Comparison of ENCODE assay signal across 8 cellular contexts in genomic region chr6:36195471-36196048, GRCh38. TPM values are rescaled to one million over a fixed set of nuclear protein-coding genes. Genes with fewer than 3 reads are reported as not detected.
DNase-seq lines count a peak whose midpoint lies in the region; ATAC-seq and TF ChIP-seq lines count a peak whose summit lies in the region.

No MANE protein-coding gene starts in this region.

- in situ Hi-C loops in GM13976 (cut with MboI; ENCODE audit: low sequenced_read_pairs, unreplicated experiment): no loop called here

- H3K27me3 Mint-ChIP-seq in type B pancreatic cell: no peaks in the 10 kb centered on the region

- H3K27me3 ChIP-seq in right atrium auricular region (no peaks in the 10 kb centered on the region), adrenal gland (no peaks in the 10 kb centered on the region), right lobe of liver (no peaks in the 10 kb centered on the region)

- H3K36me3 ChIP-seq in right atrium auricular region (peaks cover 1% of the 10 kb centered on the region), adrenal gland (replicated peaks in 1 of 2) (peaks cover 0 to 6% of the 10 kb centered on the region in 2 donors), right lobe of liver (peaks cover 0 to under 1% (median 0%) of the 10 kb centered on the region in 4 donors)

- H3K4me3 Mint-ChIP-seq in type B pancreatic cell: peak overlapping the region; percentile 85

- peak overlapping the region; percentile 85 for H3K27ac Mint-ChIP-seq in type B pancreatic cell

- DNase-seq in right atrium auricular region (ENCODE audit: low spot score) (no peak), left ventricle myocardium superior (no peak), adrenal gland (no peak), right lobe of liver (no peak), type B pancreatic cell (ENCODE audit: extremely low spot score, unreplicated experiment) (no peak), GM13976 (ENCODE audit: low spot score) (no peak), AG20443 (ENCODE audit: low spot score) (no peak)

- 24 to 31% (median 26%) methylated on average over 6 of the region's 6 CpGs for WGBS in adrenal gland, 4 donors
- 12% methylated on average over 6 of the region's 6 CpGs for WGBS in right lobe of liver (ENCODE audit: insufficient coverage, low coverage, low lambda C conversion rate, missing lambda C conversion rate)

- H3K4me1 ChIP-seq in right atrium auricular region (peaks cover 0 to 20% of the 10 kb centered on the region in 2 donors), adrenal gland (replicated peaks in 1 of 2) (peaks cover 13 to 25% of the 10 kb centered on the region in 2 donors), right lobe of liver (peaks cover 0 to 6% (median 0%) of the 10 kb centered on the region in 4 donors)

- TF ChIP-seq CTCF in right atrium auricular region (IDR thresholded peaks at IDR 0.05) (no peak), adrenal gland (IDR thresholded peaks at IDR 0.05) (no peak), right lobe of liver (IDR thresholded peaks at IDR 0.05) (no peak), type B pancreatic cell (conservative IDR thresholded peaks at IDR 0.05) (no peak), GM13976 (IDR thresholded peaks at IDR 0.05; ENCODE audit: borderline replicate concordance, control extremely low read depth, extremely low read depth, insufficient read depth, missing control alignments) (no peak)

- no peak for ATAC-seq in left ventricle myocardium superior
- no peak for ATAC-seq in right lobe of liver
- no peak for ATAC-seq in HG03139 (IDR thresholded peaks at IDR 0.05; ENCODE audit: unreplicated experiment)

- H3K9me3 ChIP-seq in right atrium auricular region: no peaks in the 10 kb centered on the region
- H3K9me3 ChIP-seq in adrenal gland (replicated peaks in 1 of 3): no peaks in the 10 kb centered on the region
- no peaks in the 10 kb centered on the region for H3K9me3 ChIP-seq in right lobe of liver

- H3K36me3 Mint-ChIP-seq in type B pancreatic cell: peaks cover 21% of the 10 kb centered on the region

- TF ChIP-seq POLR2A in adrenal gland (IDR thresholded peaks at IDR 0.05) (no peak), right lobe of liver (IDR thresholded peaks at IDR 0.05) (no peak)

- H3K4me3 ChIP-seq in right atrium auricular region: peak overlapping the region; percentile 78 to 81
- peak overlapping the region in 2 of 4 donors; percentile 50 to 92 for H3K4me3 ChIP-seq in adrenal gland
- H3K4me3 ChIP-seq in right lobe of liver: peak overlapping the region; percentile 52 to 63 (median 61)

- no peaks in the 10 kb centered on the region for H3K9me3 Mint-ChIP-seq in type B pancreatic cell

- H3K27ac ChIP-seq in right atrium auricular region (peak overlapping the region; percentile 94 to 98), adrenal gland (peak overlapping the region in 3 of 5 donors; percentile 91 to 94 (median 92)), right lobe of liver (peak overlapping the region; percentile 91 to 94 (median 92))

- H3K4me1 Mint-ChIP-seq in type B pancreatic cell (ENCODE audit: unreplicated experiment): peaks cover 5% of the 10 kb centered on the region

- intact Hi-C loops in left ventricle myocardium superior (cut with micrococcal nuclease) (no loop called here), adrenal gland (cut with DNase I) (loop anchor here (5.0 to 10.0 kb wide), 3 partner anchors 61 to 171 kb away; partner anchors contain the start of genes MAPK13 (in 2 of the 2), MAPK14 (in 1 of the 2) and SLC26A8 (in 1 of the 2)), right lobe of liver (cut with DNase I) (no loop called here)

RNA-seq across cellular contexts. Expression of gene BRPF3, which starts 1.0 kb away (rescaled TPM):
- total RNA-seq in right atrium auricular region: 10 to 100 TPM; 17.5 to 23.4 TPM
- total RNA-seq in left ventricle myocardium superior: 23.5 TPM
- total RNA-seq in adrenal gland: 100 to 1,000 TPM in 1 of 8 donors, 10 to 100 TPM in 7; 30.4 to 111 (median 57.8) TPM
- polyA plus RNA-seq in adrenal gland: 10 to 100 TPM in 2 of 3 donors, 1 to 10 TPM in 1; 9.8 to 67.8 (median 21.5) TPM
- total RNA-seq in right lobe of liver: 10 to 100 TPM; 14.2 to 20.8 (median 18.6) TPM
- 47.7 and 48.4 TPM in 2 replicates for total RNA-seq in type B pancreatic cell (ENCODE audit: low replicate concordance)

Comparison
In these comparisons a context has a peak if more than half of its experiments do, and no peak if none do; other contexts are left out.
1. intact Hi-C loops: an anchor here in adrenal gland (5.0 to 10.0 kb wide); none called in left ventricle myocardium superior and right lobe of liver.